In the genomic region with DNA sequence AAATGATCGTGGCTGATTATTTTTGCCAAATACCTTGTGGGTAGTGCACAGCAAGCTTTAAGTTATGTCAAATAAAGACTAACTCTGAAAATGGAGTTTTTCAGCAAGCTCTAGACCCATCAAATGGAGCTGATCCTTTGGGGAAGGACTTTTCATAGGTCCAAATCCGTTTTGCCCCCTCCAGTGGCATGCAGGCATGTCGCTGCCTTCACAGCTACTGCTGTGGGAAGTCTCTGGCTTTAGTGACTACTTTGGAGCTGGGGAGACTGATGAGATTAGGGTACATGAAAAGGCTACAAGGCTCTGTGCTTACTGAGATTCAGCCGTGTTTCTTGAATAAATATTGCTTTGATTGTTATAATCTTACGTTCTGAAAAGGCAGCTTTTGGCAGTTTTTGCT, we compare ENCODE assay signal across 27 cellular contexts.
"Had no signal": no experiment of that assay in that cellular context is flagged by ENCODE, and none has a peak within 500 bp of the region (broad histone marks: within the 10 kb centered on the region; RNA-seq: fewer than 3 reads in every experiment).

No MANE protein-coding gene starts in this region.

- H3K27ac Mint-ChIP-seq: activated CD4-positive, alpha-beta memory T cell treated with anti-CD3 and anti-CD28 coated beads for 36 hours; activated CD4-positive, alpha-beta T cell treated with anti-CD3 and anti-CD28 coated beads, Interleukin-2, amount 10 ng/mL, durations not matched to agents 7 days and 5 days; activated naive CD8-positive, alpha-beta T cell treated with anti-CD3 and anti-CD28 coated beads for 36 hours; activated T-helper 1 cell treated with anti-CD3 and anti-CD28 coated beads, Interleukin-12 subunit alpha, Interleukin-12 subunit beta, Interleukin-2, Interleukin-4 antibody, amounts not matched to agents 30 ng/mL and 10 ng/mL and 1 ng/mL, durations not matched to agents 14 hours and 24 hours and 36 hours; T-helper 1 cell treated with Interleukin-12 subunit alpha and Interleukin-12 subunit beta and Interleukin-4 antibody, amounts not matched to agents 30 μg/mL and 1 μg/mL, for 36 hours; T-helper 2 cell treated with Interferon-gamma antibody and Interleukin-4, amounts not matched to agents 5 μg/mL and 100 μg/mL, for 36 hours had no signal

- H3K27me3 Mint-ChIP-seq: activated CD4-positive, alpha-beta T cell treated with anti-CD3 and anti-CD28 coated beads, Interleukin-2, amount 10 ng/mL, durations not matched to agents 7 days and 5 days; activated naive CD8-positive, alpha-beta T cell treated with anti-CD3 and anti-CD28 coated beads for 36 hours had no signal

- H3K4me1 ChIP-seq: breast epithelium, SJCRH30 had no signal

- H3K27ac ChIP-seq: breast epithelium, SJCRH30, SK-N-MC had no signal

- H3K9me3 ChIP-seq: SJCRH30 had no signal

- H3K27me3 ChIP-seq: breast epithelium had no signal

- H3K4me3 Mint-ChIP-seq: activated CD4-positive, alpha-beta memory T cell treated with anti-CD3 and anti-CD28 coated beads for 36 hours; activated CD4-positive, alpha-beta T cell treated with anti-CD3 and anti-CD28 coated beads, Interleukin-2, amount 10 ng/mL, durations not matched to agents 7 days and 5 days; activated naive CD8-positive, alpha-beta T cell treated with anti-CD3 and anti-CD28 coated beads for 36 hours; activated T-cell treated with anti-CD3 and anti-CD28 coated beads, Interleukin-2, amount 50 U/mL, for 4 hours; activated T-helper 1 cell treated with anti-CD3 and anti-CD28 coated beads, Interleukin-12 subunit alpha, Interleukin-12 subunit beta, Interleukin-2, Interleukin-4 antibody, amounts not matched to agents 30 ng/mL and 10 ng/mL and 1 ng/mL, durations not matched to agents 14 hours and 24 hours and 36 hours; T-helper 1 cell treated with Interleukin-12 subunit alpha and Interleukin-12 subunit beta and Interleukin-4 antibody, amounts not matched to agents 30 μg/mL and 1 μg/mL, for 36 hours; T-helper 2 cell treated with Interferon-gamma antibody and Interleukin-4, amounts not matched to agents 5 μg/mL and 100 μg/mL, for 36 hours had no signal

- ATAC-seq: activated T-cell treated with anti-CD3 and anti-CD28 coated beads, Interleukin-2, amount 50 U/mL, for 4 hours; K562; Panc1 had no signal

- H3K4me1 Mint-ChIP-seq: activated CD4-positive, alpha-beta T cell treated with anti-CD3 and anti-CD28 coated beads, Interleukin-2, amount 10 ng/mL, durations not matched to agents 7 days and 5 days; activated naive CD8-positive, alpha-beta T cell treated with anti-CD3 and anti-CD28 coated beads for 36 hours had no signal

- H3K36me3 ChIP-seq: breast epithelium, SJCRH30 had no signal

- DNase-seq: activated CD4-positive, alpha-beta memory T cell treated with anti-CD3 and anti-CD28 coated beads for 36 hours; activated CD4-positive, alpha-beta T cell treated with anti-CD3 and anti-CD28 coated beads, Interleukin-2, amount 10 ng/mL, durations not matched to agents 7 days and 5 days; activated CD8-positive, alpha-beta memory T cell treated with anti-CD3 and anti-CD28 coated beads, Interleukin-2, amount 50 U/mL, for 4 hours; activated naive CD4-positive, alpha-beta T cell treated with anti-CD3 and anti-CD28 coated beads, Interleukin-2, amount 50 U/mL, for 16 hours; activated naive CD8-positive, alpha-beta T cell treated with anti-CD3 and anti-CD28 coated beads for 36 hours; activated T-cell treated with anti-CD3 and anti-CD28 coated beads for 4 hours; activated T-cell treated with anti-CD3 and anti-CD28 coated beads, Interleukin-2, amount 50 U/mL, for 4 hours; amniotic stem cell; aorta; NCI-H1105; NCI-H1417 treated with DMSO at 0.1 percent for 48 hours; NCI-H187 treated with DMSO at 0.1 percent for 48 hours; NCI-H2081; NCI-H226; NCI-H446 treated with DMSO at 0.1 percent for 48 hours; NCI-H524; NCI-H69; NCI-H82; SHP77; SJCRH30 had no signal

- H3K36me3 Mint-ChIP-seq: activated naive CD8-positive, alpha-beta T cell treated with anti-CD3 and anti-CD28 coated beads for 36 hours had no signal

- H3K4me3 ChIP-seq: breast epithelium, K562, SJCRH30, SK-N-MC had no signal
